Comparison of ENCODE assay signal across 8 cellular contexts in genomic region chr1:109740615-109741373, GRCh38. TPM values are rescaled to one million over a fixed set of nuclear protein-coding genes. Genes with fewer than 3 reads are reported as not detected.
DNase-seq lines count a peak whose midpoint lies in the region; ATAC-seq and TF ChIP-seq lines count a peak whose summit lies in the region.

GSTM3 (minus strand) TSS chr1:109741038; CDS start chr1:109740287, 751 bp downstream.

- no peak for ATAC-seq in GM18858 (IDR thresholded peaks at IDR 0.05; ENCODE audit: unreplicated experiment)

- in situ Hi-C loops in transverse colon (cut with MboI; ENCODE audit: low pct_ligation_motif_present in 1 of 4, low pct_unique_long_range_greater_than_20kb in 1 of 4, low sequenced_read_pairs in 3 of 4), result no loop called here

- TF ChIP-seq POLR2A in transverse colon (IDR thresholded peaks at IDR 0.05), result no peak

- no peak for TF ChIP-seq EP300 in transverse colon (IDR thresholded peaks at IDR 0.05; ENCODE audit: low read depth)

- H3K4me3 ChIP-seq in MM.1S (ENCODE audit: low read length) (peak within 1 kb of the TSS; percentile 56), coronary artery (peak within 1 kb of the TSS; percentile 80), transverse colon (peak within 1 kb of the TSS; percentile 70 to 84 (median 74))

- H3K4me1 ChIP-seq in MM.1S (ENCODE audit: low read length) (no peaks in the 10 kb centered on the region), transverse colon (peaks cover 0 to 12% (median 9%) of the 10 kb centered on the region in 4 donors)

- H3K27me3 ChIP-seq in MM.1S (replicated peaks; ENCODE audit: insufficient read depth, low read length) (no peaks in the 10 kb centered on the region), transverse colon (no peaks in the 10 kb centered on the region)

- H3K27ac ChIP-seq in MM.1S (ENCODE audit: low read length), result no peak within 1 kb of the TSS
- peak within 1 kb of the TSS; percentile 77 to 82 for H3K27ac ChIP-seq in coronary artery
- peak within 1 kb of the TSS; percentile 78 to 88 (median 80) for H3K27ac ChIP-seq in transverse colon

- H3K9ac ChIP-seq in MM.1S (ENCODE audit: low read length), result peak within 1 kb of the TSS; percentile 21; the same call in 1 of the 2 replicates

- H3K4me2 ChIP-seq in MM.1S (ENCODE audit: low read depth, low read length), result peak within 1 kb of the TSS; percentile 66

- TF ChIP-seq CTCF in MM.1S (IDR thresholded peaks at IDR 0.05; ENCODE audit: low read length), result no peak
- no peak for TF ChIP-seq CTCF in coronary artery (IDR thresholded peaks at IDR 0.05)
- TF ChIP-seq CTCF in transverse colon (IDR thresholded peaks at IDR 0.05), result no peak

- DNase-seq in DMS53 treated with DMSO at 0.1 percent for 48 hours (lab: John Stamatoyannopoulos, UW; ENCODE audit: unreplicated experiment), result peak; percentile 44
- DNase-seq in MM.1S, result no peak
- no peak for DNase-seq in coronary artery (ENCODE audit: low spot score)
- DNase-seq in mesenteric fat pad (ENCODE audit: low spot score), result no peak
- DNase-seq in transverse colon, result no peak
- DNase-seq in NCI-H1436 (lab: John Stamatoyannopoulos, UW), result no peak
- no peak for DNase-seq in stimulated activated CD4-positive, alpha-beta T cell treated with anti-CD3 and anti-CD28 coated beads, Interleukin-12 subunit alpha, Interleukin-12 subunit beta, amount 100 ng/mL, for 4 hours

- H3K9me3 ChIP-seq in MM.1S (replicated peaks; ENCODE audit: insufficient read depth, low read length), result no peaks in the 10 kb centered on the region
- no peaks in the 10 kb centered on the region for H3K9me3 ChIP-seq in transverse colon

- H2AFZ ChIP-seq in MM.1S (ENCODE audit: low read length), result peak within 1 kb of the TSS; percentile 90

- no peaks in the 10 kb centered on the region for H3K9me2 ChIP-seq in MM.1S (replicated peaks; ENCODE audit: insufficient read depth, low read length)

- no peaks in the 10 kb centered on the region for H3K36me3 ChIP-seq in MM.1S (replicated peaks; ENCODE audit: insufficient read depth, low read length)
- H3K36me3 ChIP-seq in transverse colon, result no peaks in the 10 kb centered on the region

- intact Hi-C loops in transverse colon (cut with DNase I; ENCODE audit: low total_unique reads), result no loop called here

- no peaks in the 10 kb centered on the region for H3K79me2 ChIP-seq in MM.1S (ENCODE audit: low read length)

- no peaks in the 10 kb centered on the region for H4K20me1 ChIP-seq in MM.1S (ENCODE audit: insufficient read depth, low read length)

- H3F3A ChIP-seq in MM.1S (ENCODE audit: insufficient read depth, low read length), result no peaks in the 10 kb centered on the region

- WGBS in transverse colon (ENCODE audit: low coverage in 1 of 2), 2 donors, result 0 to 19% methylated on average over 2 to 10 of the region's 10 CpGs

RNA-seq across cellular contexts. Expression of gene GSTM3, which starts in this region (rescaled TPM):
- total RNA-seq in mesenteric fat pad (16.0 TPM), transverse colon (10 to 100 TPM in 3 of 4 donors, 1 to 10 TPM in 1; 8.2 to 34.1 (median 24.3) TPM)
